In the genomic region with DNA sequence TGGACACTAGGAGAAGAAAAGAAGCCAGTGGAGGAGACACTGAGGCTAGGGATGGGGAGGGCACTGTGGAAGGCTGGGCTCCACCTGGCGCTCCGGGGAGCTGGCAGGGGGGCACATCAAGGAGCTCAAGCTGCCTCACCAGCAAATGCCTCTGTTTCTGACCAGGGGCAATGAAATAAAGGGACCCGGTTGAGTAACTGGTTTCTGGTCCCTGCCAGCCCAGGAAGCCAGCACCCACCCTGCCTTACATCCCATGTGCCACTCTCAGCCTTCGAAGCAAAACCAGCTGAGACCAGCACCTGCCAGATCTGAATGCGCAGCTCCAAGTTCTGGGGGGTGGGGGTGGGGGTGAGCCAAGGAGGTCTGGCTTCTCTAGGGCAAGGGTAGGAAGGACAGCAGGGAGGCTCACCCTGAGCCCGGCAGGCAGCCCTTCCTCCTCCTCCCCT, we compare ENCODE assay signal across 1 cellular context.
TF ChIP-seq lines count a peak whose summit lies in the region.

No MANE protein-coding gene starts in this region.

TF ChIP-seq in H1, 55 proteins besides CTCF, POLR2A, EP300 and RAD21:
- TF ChIP-seq, protein P1, sequence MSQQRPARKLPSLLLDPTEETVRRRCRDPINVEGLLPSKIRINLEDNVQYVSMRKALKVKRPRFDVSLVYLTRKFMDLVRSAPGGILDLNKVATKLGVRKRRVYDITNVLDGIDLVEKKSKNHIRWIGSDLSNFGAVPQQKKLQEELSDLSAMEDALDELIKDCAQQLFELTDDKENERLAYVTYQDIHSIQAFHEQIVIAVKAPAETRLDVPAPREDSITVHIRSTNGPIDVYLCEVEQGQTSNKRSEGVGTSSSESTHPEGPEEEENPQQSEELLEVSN (IDR thresholded peaks at IDR 0.05): peak; percentile 71
- TF ChIP-seq, protein P2, sequence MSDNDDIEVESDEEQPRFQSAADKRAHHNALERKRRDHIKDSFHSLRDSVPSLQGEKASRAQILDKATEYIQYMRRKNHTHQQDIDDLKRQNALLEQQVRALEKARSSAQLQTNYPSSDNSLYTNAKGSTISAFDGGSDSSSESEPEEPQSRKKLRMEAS (IDR thresholded peaks at IDR 0.05): peak; percentile 91
- no peak for TF ChIP-seq EGR1 (IDR thresholded peaks at IDR 0.05; ENCODE audit: borderline replicate concordance, low read depth, low read length)
